Comparison of ENCODE assay signal across 33 cellular contexts in genomic region chr1:34235594-34235993, GRCh38. TPM values are rescaled to one million over a fixed set of nuclear protein-coding genes. Genes with fewer than 3 reads are reported as not detected.
"Had no signal": no experiment of that assay in that cellular context is flagged by ENCODE, and none has a peak within 500 bp of the region (broad histone marks: within the 10 kb centered on the region; RNA-seq: fewer than 3 reads in every experiment).

No MANE protein-coding gene starts in this region.

- ATAC-seq: activated CD8-positive, alpha-beta T cell treated with anti-CD3 and anti-CD28 coated beads for 36 hours; activated T-cell treated with anti-CD3 and anti-CD28 coated beads, Interleukin-2, amount 50 U/mL, for 72 hours; Panc1; SK-N-SH treated with all-trans-retinoic acid at 6 μM for 48 hours had no signal

- H3K4me3 Mint-ChIP-seq: activated B cell treated with CpG ODN at 0.5 μM for 24 hours; activated CD8-positive, alpha-beta T cell treated with anti-CD3 and anti-CD28 coated beads for 36 hours; activated naive CD4-positive, alpha-beta T cell treated with anti-CD3 and anti-CD28 coated beads, Interleukin-2, amount 10 ng/mL, durations not matched to agents 7 days and 5 days; activated naive CD8-positive, alpha-beta T cell treated with anti-CD3 and anti-CD28 coated beads for 36 hours; activated T-cell treated with anti-CD3 and anti-CD28 coated beads, Interleukin-2, amount 50 U/mL, for 72 hours; T-helper 2 cell treated with Interferon-gamma antibody and Interleukin-4, amounts not matched to agents 5 μg/mL and 100 μg/mL, for 36 hours had no signal

- H3K4me1 ChIP-seq: SJSA1 had no signal

- H3K4me3 ChIP-seq: cardiac muscle cell, MG63, SJSA1 had no signal

- H3K4me1 Mint-ChIP-seq: activated B cell treated with CpG ODN at 0.5 μM for 24 hours; activated naive CD4-positive, alpha-beta T cell treated with anti-CD3 and anti-CD28 coated beads, Interleukin-2, amount 10 ng/mL, durations not matched to agents 7 days and 5 days; activated naive CD8-positive, alpha-beta T cell treated with anti-CD3 and anti-CD28 coated beads for 36 hours had no signal

- H3K27ac Mint-ChIP-seq: activated B cell treated with CpG ODN at 0.5 μM for 24 hours; activated CD8-positive, alpha-beta T cell treated with anti-CD3 and anti-CD28 coated beads for 36 hours; activated naive CD4-positive, alpha-beta T cell treated with anti-CD3 and anti-CD28 coated beads, Interleukin-2, amount 10 ng/mL, durations not matched to agents 7 days and 5 days; activated naive CD8-positive, alpha-beta T cell treated with anti-CD3 and anti-CD28 coated beads for 36 hours; activated T-cell treated with anti-CD3 and anti-CD28 coated beads, Interleukin-2, amount 50 U/mL, for 72 hours; activated T-helper 2 cell treated with anti-CD3 and anti-CD28 coated beads, Interferon-gamma antibody, Interleukin-2, Interleukin-4, amounts not matched to agents 10 μg/mL and 5 μg/mL and 100 μg/mL, durations not matched to agents 14 hours and 24 hours and 36 hours; T-helper 2 cell treated with Interferon-gamma antibody and Interleukin-4, amounts not matched to agents 5 μg/mL and 100 μg/mL, for 36 hours had no signal

- DNase-seq: activated B cell treated with CpG ODN at 0.5 μM for 24 hours; activated CD8-positive, alpha-beta memory T cell treated with anti-CD3 and anti-CD28 coated beads, Interleukin-2, amount 50 U/mL, for 4 hours; activated CD8-positive, alpha-beta T cell treated with anti-CD3 and anti-CD28 coated beads for 36 hours; activated gamma-delta T cell treated with Interleukin-2 at 50 U/mL for 16 hours; activated naive CD4-positive, alpha-beta T cell treated with anti-CD3 and anti-CD28 coated beads, Interleukin-2, amount 10 ng/mL, durations not matched to agents 7 days and 5 days; activated naive CD8-positive, alpha-beta T cell treated with anti-CD3 and anti-CD28 coated beads for 36 hours; activated T-cell treated with anti-CD3 and anti-CD28 coated beads, Interleukin-2, amount 50 U/mL, for 72 hours; brain microvascular endothelial cell; KG1; MG63; NCI-H1105 treated with DMSO at 0.1 percent for 48 hours; NCI-H146; NCI-H187 treated with DMSO at 0.1 percent for 48 hours; NCI-H2081 treated with DMSO at 0.1 percent for 48 hours; NCI-H2171; NCI-H226; NCI-H526; NCI-H774; NK-92 treated with Interleukin-12 subunit alpha and Interleukin-12 subunit beta, amount 100 ng/mL, for 24 hours; OCI-M1; SHP77; SW 1271 had no signal

- H3K9me3 ChIP-seq: MG63, SJSA1 had no signal

- H3K27ac ChIP-seq: brain microvascular endothelial cell, cardiac muscle cell, RWPE1, SJSA1 had no signal

- H3K27me3 Mint-ChIP-seq: activated naive CD4-positive, alpha-beta T cell treated with anti-CD3 and anti-CD28 coated beads, Interleukin-2, amount 10 ng/mL, durations not matched to agents 7 days and 5 days had no signal

- H3K36me3 ChIP-seq: brain microvascular endothelial cell, cardiac muscle cell, MG63, SJSA1 had no signal

- H3K27me3 ChIP-seq: brain microvascular endothelial cell, cardiac muscle cell, MG63, SJSA1 had no signal

- H3K9me3 Mint-ChIP-seq: activated CD8-positive, alpha-beta T cell treated with anti-CD3 and anti-CD28 coated beads for 36 hours; activated naive CD4-positive, alpha-beta T cell treated with anti-CD3 and anti-CD28 coated beads, Interleukin-2, amount 10 ng/mL, durations not matched to agents 7 days and 5 days; T-helper 2 cell treated with Interferon-gamma antibody and Interleukin-4, amounts not matched to agents 5 μg/mL and 100 μg/mL, for 36 hours had no signal

- H3K36me3 Mint-ChIP-seq: activated naive CD4-positive, alpha-beta T cell treated with anti-CD3 and anti-CD28 coated beads, Interleukin-2, amount 10 ng/mL, durations not matched to agents 7 days and 5 days; activated naive CD8-positive, alpha-beta T cell treated with anti-CD3 and anti-CD28 coated beads for 36 hours had no signal

RNA-seq across cellular contexts. Expression of gene C1orf94, which starts 58.9 kb away (rescaled TPM):
- total RNA-seq: activated B cell treated with CpG ODN at 0.5 μM for 24 hours; activated CD8-positive, alpha-beta T cell treated with anti-CD3 and anti-CD28 coated beads for 36 hours; activated naive CD8-positive, alpha-beta T cell treated with anti-CD3 and anti-CD28 coated beads for 36 hours; activated T-cell treated with anti-CD3 and anti-CD28 coated beads, Interleukin-2, amount 50 U/mL, for 72 hours; activated T-helper 2 cell treated with anti-CD3 and anti-CD28 coated beads, Interferon-gamma antibody, Interleukin-2, Interleukin-4, amounts not matched to agents 10 μg/mL and 5 μg/mL and 100 μg/mL, durations not matched to agents 14 hours and 24 hours and 36 hours; cardiac muscle cell; LHCN-M2; NCI-H460; T-helper 1 cell treated with Interleukin-12 subunit alpha and Interleukin-12 subunit beta and Interleukin-4 antibody, amounts not matched to agents 30 ng/mL and 1 ng/mL, for 36 hours had no signal
- polyA plus RNA-seq: adipose tissue, cardiac muscle cell had no signal
